In genomic region chr19:40417714-40417996, GRCh38 we compare ENCODE assay signal across 13 cellular contexts. TPM values are rescaled to one million over a fixed set of nuclear protein-coding genes. Genes with fewer than 3 reads are reported as not detected.
A peak's percentile ranks its signal among the peaks of the same experiment; 100 is the strongest.
DNase-seq lines count a peak whose midpoint lies in the region; ATAC-seq, FAIRE-seq and TF ChIP-seq lines count a peak whose summit lies in the region.
"Had no signal": no experiment of that assay in that cellular context is flagged by ENCODE, and none has a peak within 500 bp of the region (broad histone marks: within the 10 kb centered on the region; RNA-seq: fewer than 3 reads in every experiment).

No MANE protein-coding gene starts in this region.

- H3K36me3 ChIP-seq in left ventricle myocardium inferior, result peaks cover 6% of the 10 kb centered on the region
- H3K36me3 ChIP-seq in endothelial cell of umbilical vein (ENCODE audit: control insufficient read depth in 2 of 2, extremely low read depth in 1 of 2, insufficient read depth in 2 of 2, low read length in 2 of 2), result peaks cover 3 to 5% of the 10 kb centered on the region in 2 experiments
- H3K36me3 ChIP-seq in neural progenitor cell, result no peaks in the 10 kb centered on the region
- peaks cover 0 to 3% of the 10 kb centered on the region in 2 donors for H3K36me3 ChIP-seq in vagina

- no peak for ATAC-seq in left ventricle myocardium superior
- no peak for ATAC-seq in GM18907 (IDR thresholded peaks at IDR 0.05; ENCODE audit: unreplicated experiment)
- ATAC-seq in GM21529 (IDR thresholded peaks at IDR 0.05; ENCODE audit: unreplicated experiment), result no peak

- H3K27me3 ChIP-seq in left ventricle myocardium inferior (ENCODE audit: low read depth), result no peaks in the 10 kb centered on the region
- H3K27me3 ChIP-seq in endothelial cell of umbilical vein (ENCODE audit: control insufficient read depth in 2 of 2, insufficient read depth in 2 of 2, low read length in 2 of 2), result no peaks in the 10 kb centered on the region
- no peaks in the 10 kb centered on the region for H3K27me3 ChIP-seq in neural progenitor cell
- no peaks in the 10 kb centered on the region for H3K27me3 ChIP-seq in vagina

- peak overlapping the region; percentile 15 for H3K27ac Mint-ChIP-seq in neural progenitor cell

- H2AFZ ChIP-seq in endothelial cell of umbilical vein (ENCODE audit: low read depth, low read length) (peak overlapping the region; percentile 90), neural progenitor cell (replicated peaks) (peak overlapping the region; percentile 47)

- H3K4me2 ChIP-seq in endothelial cell of umbilical vein (ENCODE audit: insufficient read depth, low read length) (no peak overlapping the region), neural progenitor cell (no peak overlapping the region)

- POLR2A ChIA-PET in endothelial cell of umbilical vein (lab: Charles Lee), result no interaction called here

- H3K9me3 ChIP-seq in left ventricle myocardium inferior (replicated peaks), result no peaks in the 10 kb centered on the region
- no peaks in the 10 kb centered on the region for H3K9me3 ChIP-seq in endothelial cell of umbilical vein (replicated peaks; ENCODE audit: control insufficient read depth, insufficient read depth, low read length)
- no peaks in the 10 kb centered on the region for H3K9me3 ChIP-seq in neural progenitor cell (ENCODE audit: low read depth)
- H3K9me3 ChIP-seq in vagina, result no peaks in the 10 kb centered on the region

- no peak for TF ChIP-seq CTCF in left ventricle myocardium inferior (IDR thresholded peaks at IDR 0.05; ENCODE audit: borderline replicate concordance)
- no peak for TF ChIP-seq CTCF in endothelial cell of umbilical vein (IDR thresholded peaks at IDR 0.05; ENCODE audit: extremely low read depth in 1 of 2, insufficient read depth in 1 of 2, low read depth in 1 of 2, low read length in 2 of 2)
- no peak for TF ChIP-seq CTCF in neural progenitor cell (IDR thresholded peaks at IDR 0.05)
- TF ChIP-seq CTCF in vagina (IDR thresholded peaks at IDR 0.05), result no peak

- peaks cover 5% of the 10 kb centered on the region for H3K79me2 ChIP-seq in endothelial cell of umbilical vein (ENCODE audit: control insufficient read depth, insufficient read depth, low read length)
- H3K79me2 ChIP-seq in neural progenitor cell (ENCODE audit: low read depth), result no peaks in the 10 kb centered on the region

- no peak for FAIRE-seq in endothelial cell of umbilical vein (lab: Jason Lieb, UNC)

- CTCF ChIA-PET in endothelial cell of umbilical vein (lab: Charles Lee), result interaction anchor here (0.7 to 1.0 kb wide), 2 partner anchors 13 to 112 kb away, joined by 3 read pairs; no protein-coding TSS in a partner anchor

- no peaks in the 10 kb centered on the region for H4K20me1 ChIP-seq in endothelial cell of umbilical vein (replicated peaks; ENCODE audit: control insufficient read depth, extremely low read depth, insufficient read depth, low read length)
- no peaks in the 10 kb centered on the region for H4K20me1 ChIP-seq in neural progenitor cell (ENCODE audit: low read depth)

- DNase-seq in left ventricle myocardium inferior, result no peak
- DNase-seq in left ventricle myocardium superior, result no peak
- no peak for DNase-seq in endothelial cell of umbilical vein (ENCODE audit: low read depth, low spot score)
- DNase-seq in neural progenitor cell (ENCODE audit: low spot score), result no peak
- no peak for DNase-seq in vagina (ENCODE audit: extremely low spot score in 2 of 2)
- DNase-seq in NCI-H1930 (lab: John Stamatoyannopoulos, UW), result no peak
- DNase-seq: islet precursor cell had no signal

- peaks cover 77% of the 10 kb centered on the region for H3K4me1 ChIP-seq in left ventricle myocardium inferior
- H3K4me1 ChIP-seq in endothelial cell of umbilical vein (ENCODE audit: control insufficient read depth, extremely low read depth, insufficient read depth, low read length), result peaks cover 19% of the 10 kb centered on the region
- peaks cover 23% of the 10 kb centered on the region for H3K4me1 ChIP-seq in neural progenitor cell
- H3K4me1 ChIP-seq in vagina, result peaks cover 17% of the 10 kb centered on the region

- TF ChIP-seq POLR2A in endothelial cell of umbilical vein (IDR thresholded peaks at IDR 0.05; ENCODE audit: low read depth, low read length) (no peak), vagina (IDR thresholded peaks at IDR 0.05) (no peak)

- intact Hi-C loops in left ventricle myocardium inferior (cut with micrococcal nuclease), result no loop called here
- intact Hi-C loops in left ventricle myocardium superior (cut with micrococcal nuclease), result no loop called here
- intact Hi-C loops in endothelial cell of umbilical vein (cut with micrococcal nuclease), result no loop called here
- intact Hi-C loops in vagina (cut with DNase I), result no loop called here

- H3K9ac ChIP-seq in endothelial cell of umbilical vein (replicated peaks; ENCODE audit: extremely low read depth, insufficient read depth, low read length) (no peak overlapping the region), neural progenitor cell (no peak overlapping the region)

- H3K4me3 Mint-ChIP-seq in neural progenitor cell, result no peak overlapping the region

- peaks cover 37% of the 10 kb centered on the region for H3K4me1 Mint-ChIP-seq in neural progenitor cell

- H3K9me3 Mint-ChIP-seq in neural progenitor cell, result no peaks in the 10 kb centered on the region

- no peak overlapping the region for H3K4me3 ChIP-seq in left ventricle myocardium inferior
- no peak overlapping the region for H3K4me3 ChIP-seq in endothelial cell of umbilical vein (replicated peaks in 1 of 3; ENCODE audit: insufficient read depth in 1 of 3, low read depth in 1 of 3, low read length in 3 of 3)
- H3K4me3 ChIP-seq in neural progenitor cell, result no peak overlapping the region
- H3K4me3 ChIP-seq in vagina, result no peak overlapping the region

- H3K27ac ChIP-seq in left ventricle myocardium inferior (replicated peaks) (peak overlapping the region; percentile 99), endothelial cell of umbilical vein (ENCODE audit: insufficient read depth, low read depth, low read length) (peak overlapping the region; percentile 13), neural progenitor cell (no peak overlapping the region), vagina (peak overlapping the region; percentile 47)

- H3F3A ChIP-seq in neural progenitor cell (ENCODE audit: low read depth), result peaks cover 26% of the 10 kb centered on the region

- dilution Hi-C loops in endothelial cell of umbilical vein (cut with MboI; ENCODE audit: extremely low pct_ligation_motif_present, low sequenced_read_pairs), result no loop called here

- H3K27me3 Mint-ChIP-seq in neural progenitor cell (ENCODE audit: insufficient read depth, low read depth), result peaks cover 7% of the 10 kb centered on the region

- no TSS peak for BruUV-seq in endothelial cell of umbilical vein (replicated peaks; lab: Mats Ljungman, UMichigan)

- H3K36me3 Mint-ChIP-seq in neural progenitor cell, result no peaks in the 10 kb centered on the region

- no peaks in the 10 kb centered on the region for H3K9me1 ChIP-seq in endothelial cell of umbilical vein (replicated peaks; ENCODE audit: control insufficient read depth, extremely low read depth, insufficient read depth, low read length)

RNA-seq across cellular contexts. Expression of gene PRX, which starts 4.5 kb away (rescaled TPM):
- total RNA-seq in left ventricle myocardium inferior, result 3.3 TPM
- total RNA-seq in left ventricle myocardium superior, result 4.1 TPM
- total RNA-seq in endothelial cell of umbilical vein, result 1.3 and 1.7 TPM in 2 replicates
- 0.43 and 0.80 TPM in 2 replicates for polyA plus RNA-seq in endothelial cell of umbilical vein
- polyA plus RNA-seq in endothelial cell of umbilical vein (2011; cell fraction: cytosol; rRNA removed), result 0.92 and 1.2 TPM in 2 replicates
- 1.1 and 1.3 TPM in 2 replicates for polyA plus RNA-seq in endothelial cell of umbilical vein (2011; cell fraction: nucleus; rRNA removed)
- polyA plus RNA-seq in endothelial cell of umbilical vein (2012), result 0.75 and 1.7 TPM in 2 replicates
- 0.36 and 0.53 TPM in 2 replicates for polyA minus RNA-seq in endothelial cell of umbilical vein
- polyA minus RNA-seq in endothelial cell of umbilical vein (2011; cell fraction: cytosol; rRNA and poly(A)+ RNA removed), result 0.20 TPM
- polyA minus RNA-seq in endothelial cell of umbilical vein (2011; cell fraction: nucleus; rRNA and poly(A)+ RNA removed), result 0.29 and 0.34 TPM in 2 replicates
- total RNA-seq in neural progenitor cell (ENCODE audit: low replicate concordance), result 1.4 and 4.7 TPM in 2 replicates
- total RNA-seq in vagina, result 3.2 TPM

RNA-seq across cellular contexts. Expression of gene SERTAD1, which starts 8.1 kb away (rescaled TPM):
- total RNA-seq in left ventricle myocardium inferior, result 9.2 TPM
- total RNA-seq in left ventricle myocardium superior, result 8.9 TPM
- total RNA-seq in endothelial cell of umbilical vein, result 8.8 and 10.0 TPM in 2 replicates
- polyA plus RNA-seq in endothelial cell of umbilical vein, result 15.3 and 16.9 TPM in 2 replicates
- polyA plus RNA-seq in endothelial cell of umbilical vein (2011; cell fraction: cytosol; rRNA removed), result 10.6 and 12.1 TPM in 2 replicates
- 6.6 and 8.6 TPM in 2 replicates for polyA plus RNA-seq in endothelial cell of umbilical vein (2011; cell fraction: nucleus; rRNA removed)
- 11.6 and 11.8 TPM in 2 replicates for polyA plus RNA-seq in endothelial cell of umbilical vein (2012)
- 3.6 and 4.4 TPM in 2 replicates for polyA minus RNA-seq in endothelial cell of umbilical vein
- 5.2 TPM for polyA minus RNA-seq in endothelial cell of umbilical vein (2011; cell fraction: cytosol; rRNA and poly(A)+ RNA removed)
- 2.4 and 3.7 TPM in 2 replicates for polyA minus RNA-seq in endothelial cell of umbilical vein (2011; cell fraction: nucleus; rRNA and poly(A)+ RNA removed)
- total RNA-seq in neural progenitor cell (ENCODE audit: low replicate concordance), result 2.4 and 5.5 TPM in 2 replicates
- total RNA-seq in vagina, result 14.2 TPM

RNA-seq across cellular contexts. Expression of gene SERTAD3, which starts 26.5 kb away (rescaled TPM):
- total RNA-seq in left ventricle myocardium inferior (16.2 TPM), left ventricle myocardium superior (23.4 TPM), endothelial cell of umbilical vein (29.9 and 32.0 TPM in 2 replicates), neural progenitor cell (ENCODE audit: low replicate concordance) (15.3 and 27.4 TPM in 2 replicates), vagina (42.0 TPM)
- 13.3 and 17.7 TPM in 2 replicates for polyA plus RNA-seq in endothelial cell of umbilical vein
- 8.6 and 8.9 TPM in 2 replicates for polyA plus RNA-seq in endothelial cell of umbilical vein (2011; cell fraction: cytosol; rRNA removed)
- polyA plus RNA-seq in endothelial cell of umbilical vein (2011; cell fraction: nucleus; rRNA removed), result 6.5 and 8.4 TPM in 2 replicates
- 15.3 and 16.0 TPM in 2 replicates for polyA plus RNA-seq in endothelial cell of umbilical vein (2012)
- polyA minus RNA-seq in endothelial cell of umbilical vein, result 21.9 and 25.6 TPM in 2 replicates
- polyA minus RNA-seq in endothelial cell of umbilical vein (2011; cell fraction: cytosol; rRNA and poly(A)+ RNA removed), result 15.1 TPM
- polyA minus RNA-seq in endothelial cell of umbilical vein (2011; cell fraction: nucleus; rRNA and poly(A)+ RNA removed), result 5.7 and 6.0 TPM in 2 replicates

RNA-seq across cellular contexts. Expression of gene HIPK4, which starts 27.7 kb away (rescaled TPM):
- total RNA-seq in left ventricle myocardium inferior, result not detected
- not detected for total RNA-seq in left ventricle myocardium superior
- total RNA-seq in endothelial cell of umbilical vein, result not detected in 2 replicates
- 0.12 and 0.19 TPM in 2 replicates for polyA plus RNA-seq in endothelial cell of umbilical vein
- 0.05 and 0.10 TPM in 2 replicates for polyA plus RNA-seq in endothelial cell of umbilical vein (2011; cell fraction: cytosol; rRNA removed)
- polyA plus RNA-seq in endothelial cell of umbilical vein (2011; cell fraction: nucleus; rRNA removed), result 0.08 and 0.09 TPM in 2 replicates
- polyA plus RNA-seq in endothelial cell of umbilical vein (2012), result not detected in 2 replicates
- 0.06 TPM in 1 of 2 replicates, not detected in the other for polyA minus RNA-seq in endothelial cell of umbilical vein
- polyA minus RNA-seq in endothelial cell of umbilical vein (2011; cell fraction: cytosol; rRNA and poly(A)+ RNA removed), result not detected
- 0.14 TPM in 1 of 2 replicates, not detected in the other for polyA minus RNA-seq in endothelial cell of umbilical vein (2011; cell fraction: nucleus; rRNA and poly(A)+ RNA removed)
- total RNA-seq in neural progenitor cell (ENCODE audit: low replicate concordance), result 0.34 TPM in 1 of 2 replicates, not detected in the other
- 0.74 TPM for total RNA-seq in vagina
- total RNA-seq: G401, H4, NCI-H460, renal cortical epithelial cell had no signal

RNA-seq across cellular contexts. Expression of gene BLVRB, which starts 47.9 kb away (rescaled TPM):
- total RNA-seq in left ventricle myocardium inferior (91.3 TPM), left ventricle myocardium superior (120 TPM), endothelial cell of umbilical vein (30.8 and 35.8 TPM in 2 replicates), neural progenitor cell (ENCODE audit: low replicate concordance) (11.3 and 24.4 TPM in 2 replicates), vagina (357 TPM)
- 113 and 175 TPM in 2 replicates for polyA plus RNA-seq in endothelial cell of umbilical vein
- polyA plus RNA-seq in endothelial cell of umbilical vein (2011; cell fraction: cytosol; rRNA removed), result 58.0 and 66.5 TPM in 2 replicates
- polyA plus RNA-seq in endothelial cell of umbilical vein (2011; cell fraction: nucleus; rRNA removed), result 19.0 and 26.5 TPM in 2 replicates
- polyA plus RNA-seq in endothelial cell of umbilical vein (2012), result 51.8 and 82.9 TPM in 2 replicates
- polyA minus RNA-seq in endothelial cell of umbilical vein, result 35.6 and 40.8 TPM in 2 replicates
- polyA minus RNA-seq in endothelial cell of umbilical vein (2011; cell fraction: cytosol; rRNA and poly(A)+ RNA removed), result 107 TPM
- 9.9 and 14.9 TPM in 2 replicates for polyA minus RNA-seq in endothelial cell of umbilical vein (2011; cell fraction: nucleus; rRNA and poly(A)+ RNA removed)
